ENCODE assay signal across 8 cellular contexts in genomic region chr5:7467179-7467578, GRCh38.
"Had no signal": no experiment of that assay in that cellular context is flagged by ENCODE, and none has a peak within 500 bp of the region (broad histone marks: within the 10 kb centered on the region; RNA-seq: fewer than 3 reads in every experiment).

No MANE protein-coding gene starts in this region.

- H3K27ac Mint-ChIP-seq: H9, IgD-negative memory B cell had no signal

- H2AFZ ChIP-seq: GM23248 had no signal

- H3K27ac ChIP-seq: GM23248 had no signal

- H3K36me3 Mint-ChIP-seq: IgD-negative memory B cell had no signal

- H3K4me3 ChIP-seq: GM23248 had no signal

- FAIRE-seq: H1, H54, HepG2 had no signal

- H3K4me3 Mint-ChIP-seq: H9, IgD-negative memory B cell had no signal

- ATAC-seq: HepG2 had no signal

- H3K9ac ChIP-seq: GM23248 had no signal

- H3K4me1 Mint-ChIP-seq: IgD-negative memory B cell had no signal

- DNase-seq: GM23248, H9, HCEC 1CT, KG1 had no signal
